29 cellular contexts compared by ENCODE assay signal in the genomic region with DNA sequence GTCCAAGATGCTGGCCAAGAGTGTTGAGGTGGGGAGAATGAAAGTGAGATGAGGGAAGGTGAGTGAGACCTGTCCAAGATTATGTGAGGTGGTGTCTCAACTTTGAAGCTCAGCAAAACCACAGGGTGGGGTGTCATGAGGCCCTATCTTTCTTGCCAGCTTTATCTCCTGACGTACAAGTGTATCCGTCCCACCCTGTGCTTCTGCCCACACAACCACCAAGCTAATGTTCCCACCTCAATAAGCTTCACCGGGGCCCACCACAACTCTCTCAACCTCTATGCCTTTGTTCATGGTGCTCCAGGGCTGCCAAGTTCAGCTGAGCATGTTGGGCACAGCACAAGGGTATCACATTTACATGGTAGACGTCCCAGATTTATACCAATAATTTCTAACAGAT. TPM values are rescaled to one million over a fixed set of nuclear protein-coding genes. Genes with fewer than 3 reads are reported as not detected.
DNase-seq lines count a peak whose midpoint lies in the region; ATAC-seq lines count a peak whose summit lies in the region.
"Had no signal": no experiment of that assay in that cellular context is flagged by ENCODE, and none has a peak within 500 bp of the region (broad histone marks: within the 10 kb centered on the region; RNA-seq: fewer than 3 reads in every experiment).

No MANE protein-coding gene starts in this region.

- H3K4me3 ChIP-seq in mesendoderm (ENCODE audit: low read length) = no peak overlapping the region
- H3K4me3 ChIP-seq: psoas muscle, skin epidermis, tibial nerve had no signal

- no peak overlapping the region for H3K18ac ChIP-seq in mesendoderm (ENCODE audit: low read length)

- peak overlapping the region; percentile 66 for H2AK5ac ChIP-seq in mesendoderm (ENCODE audit: low read length)

- H3K56ac ChIP-seq in mesendoderm (ENCODE audit: low read length) = no peak overlapping the region

- no peak overlapping the region for H2BK5ac ChIP-seq in mesendoderm (ENCODE audit: low read length)

- H3K27ac Mint-ChIP-seq in activated CD8-positive, alpha-beta memory T cell treated with anti-CD3 and anti-CD28 coated beads, Interleukin-2, amount 10 ng/mL, durations not matched to agents 7 days and 5 days = peak overlapping the region; percentile 56
- peak overlapping the region; percentile 12 for H3K27ac Mint-ChIP-seq in activated T-helper 17 cell treated with anti-CD3 and anti-CD28 coated beads, Interleukin-2, amount 50 U/mL, for 72 hours
- peak overlapping the region; percentile 19 for H3K27ac Mint-ChIP-seq in stimulated activated naive CD8-positive, alpha-beta T cell treated with anti-CD3 and anti-CD28 coated beads, Interleukin-15, Interleukin-2, amounts not matched to agents 100 ng/mL and 50 ng/mL, for 24 hours

- no peak overlapping the region for H4K8ac ChIP-seq in mesendoderm (ENCODE audit: low read depth, low read length)

- no peaks in the 10 kb centered on the region for H3K36me3 ChIP-seq in mesendoderm (ENCODE audit: control insufficient read depth, insufficient read depth, low read length)
- H3K36me3 ChIP-seq: tibial nerve had no signal

- no peaks in the 10 kb centered on the region for H3K27me3 Mint-ChIP-seq in activated CD8-positive, alpha-beta memory T cell treated with anti-CD3 and anti-CD28 coated beads, Interleukin-2, amount 10 ng/mL, durations not matched to agents 7 days and 5 days
- H3K27me3 Mint-ChIP-seq in activated T-helper 17 cell treated with anti-CD3 and anti-CD28 coated beads, Interleukin-2, amount 50 U/mL, for 72 hours = no peaks in the 10 kb centered on the region
- H3K27me3 Mint-ChIP-seq in stimulated activated naive CD8-positive, alpha-beta T cell treated with anti-CD3 and anti-CD28 coated beads, Interleukin-15, Interleukin-2, amounts not matched to agents 100 ng/mL and 50 ng/mL, for 24 hours = no peaks in the 10 kb centered on the region
- H3K27me3 Mint-ChIP-seq: CD4-positive, alpha-beta memory T cell had no signal

- no peaks in the 10 kb centered on the region for H3K36me3 Mint-ChIP-seq in activated CD8-positive, alpha-beta memory T cell treated with anti-CD3 and anti-CD28 coated beads, Interleukin-2, amount 10 ng/mL, durations not matched to agents 7 days and 5 days
- H3K36me3 Mint-ChIP-seq in activated T-helper 17 cell treated with anti-CD3 and anti-CD28 coated beads, Interleukin-2, amount 50 U/mL, for 72 hours (ENCODE audit: low read depth) = no peaks in the 10 kb centered on the region
- no peaks in the 10 kb centered on the region for H3K36me3 Mint-ChIP-seq in stimulated activated naive CD8-positive, alpha-beta T cell treated with anti-CD3 and anti-CD28 coated beads, Interleukin-15, Interleukin-2, amounts not matched to agents 100 ng/mL and 50 ng/mL, for 24 hours (ENCODE audit: low read depth)
- H3K36me3 Mint-ChIP-seq: CD4-positive, alpha-beta memory T cell had no signal

- H3K23ac ChIP-seq in mesendoderm (ENCODE audit: low read length) = no peak overlapping the region

- H3K79me1 ChIP-seq in mesendoderm (ENCODE audit: low read length) = no peaks in the 10 kb centered on the region

- no CpG with 5 or more reads among the region's 4 CpGs for WGBS in mesendoderm (ENCODE audit: extremely low coverage, insufficient coverage, low lambda C conversion rate)

- H4K5ac ChIP-seq in mesendoderm (ENCODE audit: low read length) = no peak overlapping the region

- H3K9ac ChIP-seq in mesendoderm (ENCODE audit: low read length) = no peak overlapping the region

- H3K9me3 Mint-ChIP-seq in activated CD8-positive, alpha-beta memory T cell treated with anti-CD3 and anti-CD28 coated beads, Interleukin-2, amount 10 ng/mL, durations not matched to agents 7 days and 5 days (ENCODE audit: low read depth) = no peaks in the 10 kb centered on the region
- no peaks in the 10 kb centered on the region for H3K9me3 Mint-ChIP-seq in activated T-helper 17 cell treated with anti-CD3 and anti-CD28 coated beads, Interleukin-2, amount 50 U/mL, for 72 hours
- H3K9me3 Mint-ChIP-seq in stimulated activated naive CD8-positive, alpha-beta T cell treated with anti-CD3 and anti-CD28 coated beads, Interleukin-15, Interleukin-2, amounts not matched to agents 100 ng/mL and 50 ng/mL, for 24 hours = no peaks in the 10 kb centered on the region

- no peak overlapping the region for H2BK15ac ChIP-seq in mesendoderm (replicated peaks; ENCODE audit: low read depth)

- no peak overlapping the region for H2BK120ac ChIP-seq in mesendoderm (ENCODE audit: low read depth, low read length)

- no peak for ATAC-seq in activated CD8-positive, alpha-beta memory T cell treated with anti-CD3 and anti-CD28 coated beads, Interleukin-2, amount 10 ng/mL, durations not matched to agents 7 days and 5 days
- no peak for ATAC-seq in activated T-helper 17 cell treated with anti-CD3 and anti-CD28 coated beads, Interleukin-2, amount 50 U/mL, for 72 hours (replicated peaks)
- no peak for ATAC-seq in GM18868 (IDR thresholded peaks at IDR 0.05; ENCODE audit: unreplicated experiment)
- ATAC-seq in HG03354 (IDR thresholded peaks at IDR 0.05; ENCODE audit: poor library complexity, severe bottlenecking, unreplicated experiment) = no peak
- ATAC-seq: psoas muscle had no signal

- no peaks in the 10 kb centered on the region for H3K4me1 ChIP-seq in mesendoderm (ENCODE audit: control insufficient read depth, low read depth, low read length)
- H3K4me1 ChIP-seq: psoas muscle had no signal

- no peak overlapping the region for H3K4ac ChIP-seq in mesendoderm (ENCODE audit: low read depth, low read length)

- no peaks in the 10 kb centered on the region for H3K79me2 ChIP-seq in mesendoderm (ENCODE audit: control insufficient read depth, insufficient read depth, low read length)

- no peak overlapping the region for H3K4me2 ChIP-seq in mesendoderm (ENCODE audit: low read length)

- H3K4me1 Mint-ChIP-seq in activated CD8-positive, alpha-beta memory T cell treated with anti-CD3 and anti-CD28 coated beads, Interleukin-2, amount 10 ng/mL, durations not matched to agents 7 days and 5 days = peaks cover 58% of the 10 kb centered on the region
- peaks cover 17% of the 10 kb centered on the region for H3K4me1 Mint-ChIP-seq in activated T-helper 17 cell treated with anti-CD3 and anti-CD28 coated beads, Interleukin-2, amount 50 U/mL, for 72 hours
- H3K4me1 Mint-ChIP-seq in stimulated activated naive CD8-positive, alpha-beta T cell treated with anti-CD3 and anti-CD28 coated beads, Interleukin-15, Interleukin-2, amounts not matched to agents 100 ng/mL and 50 ng/mL, for 24 hours (ENCODE audit: low read depth) = peaks cover 59% of the 10 kb centered on the region

- peak; percentile 61 for DNase-seq in activated CD8-positive, alpha-beta memory T cell treated with anti-CD3 and anti-CD28 coated beads, Interleukin-2, amount 10 ng/mL, durations not matched to agents 7 days and 5 days
- DNase-seq in activated CD8-positive, alpha-beta memory T cell treated with anti-CD3 and anti-CD28 coated beads, Interleukin-2, amount 50 U/mL, for 48 hours = no peak
- no peak for DNase-seq in mesendoderm
- DNase-seq in middle frontal gyrus (ENCODE audit: extremely low spot score, low spot score) = no peak
- DNase-seq: activated CD4-positive, CD25-positive, alpha-beta regulatory T cell treated with anti-CD3 and anti-CD28 coated beads, Interleukin-2, amount 50 U/mL, for 72 hours; activated naive CD4-positive, alpha-beta T cell; anterior cingulate cortex; CD4-positive, alpha-beta memory T cell; dermis blood vessel endothelial cell; GDM1; head of caudate nucleus; Kasumi-1; NCI-H1048; NCI-H187 treated with DMSO at 0.1 percent for 48 hours; NCI-H226; NCI-H774; psoas muscle; stimulated activated naive CD4-positive, alpha-beta T cell treated with Interleukin-2 at 50 U/mL for 16 hours had no signal

- no peak overlapping the region for H3K4me3 Mint-ChIP-seq in activated CD8-positive, alpha-beta memory T cell treated with anti-CD3 and anti-CD28 coated beads, Interleukin-2, amount 10 ng/mL, durations not matched to agents 7 days and 5 days
- H3K4me3 Mint-ChIP-seq in activated T-helper 17 cell treated with anti-CD3 and anti-CD28 coated beads, Interleukin-2, amount 50 U/mL, for 72 hours = no peak overlapping the region
- H3K4me3 Mint-ChIP-seq in stimulated activated naive CD8-positive, alpha-beta T cell treated with anti-CD3 and anti-CD28 coated beads, Interleukin-15, Interleukin-2, amounts not matched to agents 100 ng/mL and 50 ng/mL, for 24 hours = no peak overlapping the region

- H3K27ac ChIP-seq in mesendoderm (ENCODE audit: low read depth, low read length) = no peak overlapping the region
- H3K27ac ChIP-seq: 22Rv1, psoas muscle, tibial nerve had no signal

- H3K27me3 ChIP-seq in mesendoderm (ENCODE audit: insufficient read depth, low read length, poor library complexity) = no peaks in the 10 kb centered on the region
- H3K27me3 ChIP-seq: tibial nerve had no signal

- CTCF ChIA-PET in activated CD8-positive, alpha-beta memory T cell treated with anti-CD3 and anti-CD28 coated beads, Interleukin-2, amount 10 ng/mL, durations not matched to agents 7 days and 5 days (lab: Charles Lee) = interaction anchor here (0.7 to 1.5 kb wide), 6 partner anchors 8 to 118 kb away, joined by 3 to 5 read pairs (median 4); no protein-coding TSS in a partner anchor

RNA-seq across cellular contexts. Expression of a gene that starts 7.1 kb away (rescaled TPM):
- total RNA-seq in activated CD8-positive, alpha-beta memory T cell treated with anti-CD3 and anti-CD28 coated beads, Interleukin-2, amount 10 ng/mL, durations not matched to agents 7 days and 5 days = 10 to 100 TPM; 61.6 to 81.6 TPM
- total RNA-seq in activated T-helper 17 cell treated with anti-CD3 and anti-CD28 coated beads, Interleukin-2, amount 50 U/mL, for 72 hours = 10 to 100 TPM; 23.2 to 27.5 TPM
- polyA plus RNA-seq in mesendoderm (2013, experiment 1 of 2) = 60.8 TPM
- 59.3 TPM for polyA plus RNA-seq in mesendoderm (2013, experiment 2 of 2)

RNA-seq across cellular contexts. Expression of a gene that starts 20.8 kb away (rescaled TPM):
- total RNA-seq in activated CD8-positive, alpha-beta memory T cell treated with anti-CD3 and anti-CD28 coated beads, Interleukin-2, amount 10 ng/mL, durations not matched to agents 7 days and 5 days = under 1 TPM in 1 of 2 experiments, not detected in 1; 0.38 TPM
- total RNA-seq in activated T-helper 17 cell treated with anti-CD3 and anti-CD28 coated beads, Interleukin-2, amount 50 U/mL, for 72 hours = not detected
- polyA plus RNA-seq in mesendoderm (2013, experiment 1 of 2) = 7.3 TPM
- 7.5 TPM for polyA plus RNA-seq in mesendoderm (2013, experiment 2 of 2)
- total RNA-seq: activated CD8-positive, alpha-beta memory T cell treated with anti-CD3 and anti-CD28 coated beads for 36 hours; CD4-positive, alpha-beta memory T cell; dermis blood vessel endothelial cell; HT1080; mononuclear cell had no signal
- polyA plus RNA-seq: CD4-positive, alpha-beta memory T cell had no signal

RNA-seq across cellular contexts. Expression of a gene that starts 24.7 kb away (rescaled TPM):
- total RNA-seq in activated CD8-positive, alpha-beta memory T cell treated with anti-CD3 and anti-CD28 coated beads, Interleukin-2, amount 10 ng/mL, durations not matched to agents 7 days and 5 days = under 1 TPM in 1 of 2 experiments, not detected in 1; 0.38 TPM
- total RNA-seq in activated T-helper 17 cell treated with anti-CD3 and anti-CD28 coated beads, Interleukin-2, amount 50 U/mL, for 72 hours = 1 to 10 TPM in 1 of 2 donors, not detected in 1; 1.2 TPM
- polyA plus RNA-seq in mesendoderm (2013, experiment 1 of 2) = 0.72 TPM
- 0.60 TPM for polyA plus RNA-seq in mesendoderm (2013, experiment 2 of 2)
- total RNA-seq: activated CD8-positive, alpha-beta memory T cell treated with anti-CD3 and anti-CD28 coated beads for 36 hours; cardiac septum; CD4-positive, alpha-beta memory T cell; dermis blood vessel endothelial cell; HT1080; mononuclear cell; psoas muscle; tibial nerve had no signal
- polyA plus RNA-seq: CD4-positive, alpha-beta memory T cell; psoas muscle had no signal
